Comparison of ENCODE assay signal across 10 cellular contexts in genomic region chr14:24315807-24316596, GRCh38. TPM values are rescaled to one million over a fixed set of nuclear protein-coding genes. Genes with fewer than 3 reads are reported as not detected.
DNase-seq lines count a peak whose midpoint lies in the region; ATAC-seq and TF ChIP-seq lines count a peak whose summit lies in the region.
"Had no signal": no experiment of that assay in that cellular context is flagged by ENCODE, and none has a peak within 500 bp of the region (broad histone marks: within the 10 kb centered on the region; RNA-seq: fewer than 3 reads in every experiment).

No MANE protein-coding gene starts in this region.

- H3K36me3 ChIP-seq in BJ (ENCODE audit: control insufficient read depth, insufficient read depth, low read length) (no peaks in the 10 kb centered on the region), Peyer's patch (no peaks in the 10 kb centered on the region), neutrophil (peaks cover 39% of the 10 kb centered on the region)

- CTCF ChIA-PET in BJ (lab: Yijun Ruan, JAX) = interaction anchor here (0.7 to 2.1 kb wide), 4 partner anchors 8 to 116 kb away, joined by 3 to 6 read pairs (median 6); partner anchors contain the start of gene CIDEB

- H3K4me3 ChIP-seq in BJ (ENCODE audit: low read depth, low read length) = no peak overlapping the region
- peak overlapping the region in 2 of 4 donors; percentile 27 to 33 for H3K4me3 ChIP-seq in Peyer's patch
- peak overlapping the region; percentile 74 to 86 for H3K4me3 ChIP-seq in neutrophil (ENCODE audit: low read depth in 1 of 2, low read length in 1 of 2)

- in situ Hi-C loops in KBM-7 (cut with MboI; ENCODE audit: low pct_unique_long_range_greater_than_20kb, low sequenced_read_pairs) = no loop called here

- H3K9me3 ChIP-seq in Peyer's patch (no peaks in the 10 kb centered on the region), neutrophil (no peaks in the 10 kb centered on the region)

- POLR2A ChIA-PET in BJ (lab: Charles Lee) = no interaction called here

- peak; percentile 12; the same call in 1 of the 2 replicates for TF ChIP-seq CTCF in BJ (IDR thresholded peaks at IDR 0.05; ENCODE audit: insufficient read depth, low read depth, low read length)
- TF ChIP-seq CTCF in Peyer's patch (IDR thresholded peaks at IDR 0.05) = peak in 4 of 6 experiments; percentile 25 to 67 (median 60)
- peak; percentile 16 for TF ChIP-seq CTCF in foreskin keratinocyte (conservative IDR thresholded peaks at IDR 0.05)
- no peak for TF ChIP-seq CTCF in neutrophil (IDR thresholded peaks at IDR 0.05)

- DNase-seq in BJ (ENCODE audit: low read depth) (no peak), Peyer's patch (peak in 2 of 3 donors; percentile 86 to 89), foreskin keratinocyte (no peak), occipital lobe (lab: John Stamatoyannopoulos, UW) (no peak), KBM-7 (no peak), caudate nucleus (lab: John Stamatoyannopoulos, UW) (no peak)
- DNase-seq: NCI-H1930 had no signal

- H3K4me1 ChIP-seq in Peyer's patch (peaks cover 0 to 46% (median 16%) of the 10 kb centered on the region in 4 donors), foreskin keratinocyte (peaks cover 26% of the 10 kb centered on the region), neutrophil (ENCODE audit: control insufficient read depth in 1 of 2, insufficient read depth in 1 of 2, low read depth in 1 of 2, low read length in 1 of 2) (peaks cover 95 to 99% of the 10 kb centered on the region in 2 experiments)

- no peaks in the 10 kb centered on the region; the same call in 1 of the 2 replicates for H3K27me3 ChIP-seq in BJ (ENCODE audit: control insufficient read depth, insufficient read depth, low read length)
- H3K27me3 ChIP-seq in Peyer's patch = no peaks in the 10 kb centered on the region
- peaks cover 11% of the 10 kb centered on the region for H3K27me3 ChIP-seq in foreskin keratinocyte
- H3K27me3 ChIP-seq in neutrophil = no peaks in the 10 kb centered on the region

- no peak for TF ChIP-seq POLR2A in Peyer's patch (IDR thresholded peaks at IDR 0.05)

- H3K27ac ChIP-seq in Peyer's patch (peak overlapping the region in 3 of 4 donors; percentile 32 to 84 (median 72)), foreskin keratinocyte (no peak overlapping the region), neutrophil (peak overlapping the region; percentile 97), caudate nucleus (ENCODE audit: low read depth, low read length) (no peak overlapping the region)

- ATAC-seq in foreskin keratinocyte (peak; percentile 4), GM21576 (IDR thresholded peaks at IDR 0.05; ENCODE audit: unreplicated experiment) (no peak)
- ATAC-seq: activated naive CD4-positive, alpha-beta T cell treated with anti-CD3 and anti-CD28 coated beads, Interleukin-2, amount 50 U/mL, for 72 hours had no signal

RNA-seq across cellular contexts. Expression of gene LTB4R, which starts 4.7 kb away (rescaled TPM):
- polyA plus RNA-seq in BJ (2011; rRNA removed) (2.5 and 2.6 TPM in 2 replicates), foreskin keratinocyte (8.1 and 8.9 TPM in 2 replicates)
- 0.77 and 1.00 TPM in 2 replicates for polyA minus RNA-seq in BJ (2011; rRNA and poly(A)+ RNA removed)
- total RNA-seq in Peyer's patch (10 to 100 TPM in 2 of 4 donors, 1 to 10 TPM in 2; 5.1 to 28.5 (median 10.1) TPM), foreskin keratinocyte (7.2 and 8.5 TPM in 2 replicates), occipital lobe (1.6 TPM)

RNA-seq across cellular contexts. Expression of gene LTB4R2, which starts 6.1 kb away (rescaled TPM):
- 0.98 and 1.6 TPM in 2 replicates for polyA plus RNA-seq in BJ (2011; rRNA removed)
- 1.2 and 2.5 TPM in 2 replicates for polyA minus RNA-seq in BJ (2011; rRNA and poly(A)+ RNA removed)
- total RNA-seq in Peyer's patch = 10 to 100 TPM in 2 of 4 donors, 1 to 10 TPM in 2; 7.7 to 37.2 (median 12.2) TPM
- 11.6 and 12.8 TPM in 2 replicates for total RNA-seq in foreskin keratinocyte
- polyA plus RNA-seq in foreskin keratinocyte = 7.5 and 8.3 TPM in 2 replicates
- 1.4 TPM for total RNA-seq in occipital lobe

RNA-seq across cellular contexts. Expression of gene CIDEB, which starts 8.2 kb away (rescaled TPM):
- 0.63 and 0.98 TPM in 2 replicates for polyA plus RNA-seq in BJ (2011; rRNA removed)
- 0.31 and 1.1 TPM in 2 replicates for polyA minus RNA-seq in BJ (2011; rRNA and poly(A)+ RNA removed)
- 100 to 1,000 TPM in 2 of 4 donors, 10 to 100 TPM in 2; 22.3 to 184 (median 136) TPM for total RNA-seq in Peyer's patch
- total RNA-seq in foreskin keratinocyte = 2.6 and 2.7 TPM in 2 replicates
- 2.4 and 3.4 TPM in 2 replicates for polyA plus RNA-seq in foreskin keratinocyte
- 3.4 TPM for total RNA-seq in occipital lobe

RNA-seq across cellular contexts. Expression of gene NOP9, which starts 16.4 kb away (rescaled TPM):
- polyA plus RNA-seq in BJ (2011; rRNA removed) (13.9 and 16.3 TPM in 2 replicates), foreskin keratinocyte (11.9 and 15.0 TPM in 2 replicates)
- 19.8 and 35.0 TPM in 2 replicates for polyA minus RNA-seq in BJ (2011; rRNA and poly(A)+ RNA removed)
- total RNA-seq in Peyer's patch (10 to 100 TPM; 14.5 to 30.0 (median 22.4) TPM), foreskin keratinocyte (26.5 and 30.2 TPM in 2 replicates), occipital lobe (23.7 TPM)

RNA-seq across cellular contexts. Expression of gene DHRS1, which starts 16.4 kb away (rescaled TPM):
- 40.5 and 57.1 TPM in 2 replicates for polyA plus RNA-seq in BJ (2011; rRNA removed)
- polyA minus RNA-seq in BJ (2011; rRNA and poly(A)+ RNA removed) = 26.2 and 38.9 TPM in 2 replicates
- 100 to 1,000 TPM in 1 of 4 donors, 10 to 100 TPM in 3; 51.2 to 130 (median 67.1) TPM for total RNA-seq in Peyer's patch
- 69.4 and 82.0 TPM in 2 replicates for total RNA-seq in foreskin keratinocyte
- 75.4 and 91.3 TPM in 2 replicates for polyA plus RNA-seq in foreskin keratinocyte
- total RNA-seq in occipital lobe = 4.1 TPM

Comparison
In these comparisons a context has a peak if more than half of its experiments do, and no peak if none do; other contexts are left out.
1. DNase-seq: peak in Peyer's patch (2 of 3); none in BJ (single experiment), foreskin keratinocyte (0 of 2), occipital lobe (single experiment), KBM-7 (single experiment) and caudate nucleus (0 of 61).
2. H3K27ac ChIP-seq: peak in Peyer's patch (3 of 4) and neutrophil (single experiment); none in foreskin keratinocyte (single experiment) and caudate nucleus (single experiment).